ENCODE assay signal across 7 cellular contexts in the genomic region with DNA sequence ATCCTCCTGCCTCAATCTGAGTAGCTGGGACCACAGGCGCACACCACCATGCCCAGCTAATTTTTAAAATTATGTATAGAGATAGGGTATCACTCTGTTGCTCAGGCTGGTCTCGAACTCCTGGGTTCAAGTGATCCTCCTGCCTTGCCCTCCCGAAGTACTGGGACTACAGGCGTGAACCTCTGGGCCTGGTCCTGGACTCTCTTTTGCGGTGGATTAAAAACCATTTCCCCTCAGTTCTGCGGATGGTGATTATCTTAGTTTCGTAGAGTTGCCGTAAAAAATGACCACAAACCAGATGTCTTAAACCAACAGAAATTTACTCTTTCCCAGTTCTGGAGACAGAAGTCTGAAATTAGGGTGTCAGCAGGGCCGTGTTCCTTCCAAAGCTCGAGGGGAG. TPM values are rescaled to one million over a fixed set of nuclear protein-coding genes. Genes with fewer than 3 reads are reported as not detected.
"Had no signal": no experiment of that assay in that cellular context is flagged by ENCODE, and none has a peak within 500 bp of the region (broad histone marks: within the 10 kb centered on the region; RNA-seq: fewer than 3 reads in every experiment).

No MANE protein-coding gene starts in this region.

- H3K9ac ChIP-seq: GM23248 had no signal

- H2AFZ ChIP-seq: GM23248 had no signal

- H3K4me3 ChIP-seq: GM23248, K562 had no signal

- H3K27ac ChIP-seq: GM23248 had no signal

- H3K27ac Mint-ChIP-seq: H9 had no signal

- H3K4me3 Mint-ChIP-seq: H9 had no signal

- DNase-seq: GM23248, GOT3, H9, HCEC 1CT, IMR-90 had no signal

RNA-seq across cellular contexts. Expression of a gene that starts 28.8 kb away (rescaled TPM):
- total RNA-seq: HT-29 had no signal
